ENCODE assay signal across 8 cellular contexts in the genomic region with DNA sequence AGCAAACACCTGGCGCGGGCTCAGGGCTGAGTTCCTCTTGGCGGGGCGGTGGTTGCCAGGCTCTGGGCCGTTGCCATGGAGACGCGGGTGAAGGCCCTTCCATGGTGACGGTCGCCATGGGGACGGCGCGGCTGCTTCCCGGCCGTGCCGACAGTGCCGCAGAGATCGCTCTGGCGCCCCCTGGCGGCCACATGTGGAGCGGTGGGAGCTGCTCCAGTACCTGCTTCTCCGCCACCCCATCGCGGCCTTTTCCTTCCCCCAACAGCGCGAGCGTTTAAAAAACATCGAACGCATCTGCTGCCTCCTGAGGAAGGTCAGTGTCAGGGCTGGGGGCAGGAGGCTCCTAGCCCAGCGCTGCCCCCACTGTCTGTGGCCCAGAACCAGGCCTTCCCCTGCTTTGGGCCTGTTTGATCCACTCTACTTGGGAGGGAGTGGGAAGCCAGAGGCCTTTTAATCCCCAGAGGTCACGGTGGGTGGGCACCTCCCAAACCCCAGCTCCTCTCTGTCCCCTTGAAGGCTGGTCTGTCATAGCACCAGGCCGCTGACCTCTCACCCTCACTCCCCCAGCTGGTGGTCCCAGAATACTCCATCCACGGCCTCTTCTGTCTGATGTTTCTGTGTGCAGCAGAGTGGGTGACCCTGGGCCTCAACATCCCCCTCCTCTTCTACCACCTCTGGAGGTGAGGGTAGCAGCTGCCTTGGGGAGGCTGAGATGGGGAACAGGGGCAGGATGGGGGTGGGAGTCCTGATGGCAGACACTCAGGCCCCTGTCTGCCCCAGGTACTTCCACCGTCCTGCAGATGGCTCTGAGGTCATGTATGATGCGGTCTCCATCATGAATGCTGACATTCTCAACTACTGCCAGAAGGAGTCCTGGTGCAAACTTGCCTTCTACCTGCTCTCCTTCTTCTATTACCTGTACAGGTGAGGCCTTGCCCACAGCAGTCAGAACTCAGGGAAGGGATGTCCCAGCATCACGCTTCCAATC. TPM values are rescaled to one million over a fixed set of nuclear protein-coding genes. Genes with fewer than 3 reads are reported as not detected.
DNase-seq lines count a peak whose midpoint lies in the region; ATAC-seq, FAIRE-seq and TF ChIP-seq lines count a peak whose summit lies in the region.

No MANE protein-coding gene starts in this region.

- H3K27ac ChIP-seq in effector memory CD4-positive, alpha-beta T cell (ENCODE audit: insufficient read depth, low read length, poor library complexity, severe bottlenecking), result peak overlapping the region; percentile 50
- no peak overlapping the region for H3K27ac ChIP-seq in mesenchymal stem cell (ENCODE audit: low read length, poor library complexity, severe bottlenecking)

- H3K4me3 Mint-ChIP-seq in Calu3 (ENCODE audit: low read depth, unreplicated experiment), result no peak overlapping the region

- H3K9me3 Mint-ChIP-seq in Calu3 (ENCODE audit: low read depth, unreplicated experiment), result no peaks in the 10 kb centered on the region

- H3K4me1 ChIP-seq in effector memory CD4-positive, alpha-beta T cell (ENCODE audit: control insufficient read depth, insufficient read depth, low read length, poor library complexity, severe bottlenecking), result peaks cover 22% of the 10 kb centered on the region
- peaks cover 41% of the 10 kb centered on the region for H3K4me1 ChIP-seq in mesenchymal stem cell (ENCODE audit: control insufficient read depth, insufficient read depth, low read depth, low read length)

- CTCF ChIA-PET in Calu3 (lab: Charles Lee), result interaction anchor here (0.6 to 1.1 kb wide), 5 partner anchors 9 to 586 kb away, joined by 3 to 6 read pairs (median 3); partner anchors contain the start of gene TMEM151A

- H2BK15ac ChIP-seq in mesenchymal stem cell (ENCODE audit: low read depth, poor library complexity, severe bottlenecking), result no peak overlapping the region

- no peak overlapping the region for H3K4me3 ChIP-seq in effector memory CD4-positive, alpha-beta T cell (ENCODE audit: insufficient read depth, low read depth, low read length, poor library complexity, severe bottlenecking)
- no peak overlapping the region for H3K4me3 ChIP-seq in mesenchymal stem cell (ENCODE audit: insufficient read depth in 1 of 2, low read depth in 1 of 2, low read length in 2 of 2)

- TF ChIP-seq CTCF in Calu3 (IDR thresholded peaks at IDR 0.05; ENCODE audit: unreplicated experiment), result peak; percentile 92

- no TSS peak for BruUV-seq in Calu3 (replicated peaks; lab: Mats Ljungman, UMichigan)

- H3K4me1 Mint-ChIP-seq in Calu3 (ENCODE audit: low read depth, unreplicated experiment), result peaks cover 15% of the 10 kb centered on the region

- H3K36me3 ChIP-seq in effector memory CD4-positive, alpha-beta T cell (ENCODE audit: control insufficient read depth, insufficient read depth, low read length), result no peaks in the 10 kb centered on the region
- peaks cover 36 to 48% of the 10 kb centered on the region in 2 experiments for H3K36me3 ChIP-seq in mesenchymal stem cell (ENCODE audit: control insufficient read depth in 1 of 2, insufficient read depth in 2 of 2, low read depth in 1 of 2, low read length in 2 of 2)

- H2AK5ac ChIP-seq in mesenchymal stem cell (ENCODE audit: low read length, severe bottlenecking), result no peak overlapping the region

- FAIRE-seq in HTR-8/SVneo (lab: Jason Lieb, UNC), result peak; percentile 99

- no peaks in the 10 kb centered on the region for H3K9me3 ChIP-seq in effector memory CD4-positive, alpha-beta T cell (ENCODE audit: control insufficient read depth, low read length)
- H3K9me3 ChIP-seq in mesenchymal stem cell (ENCODE audit: control insufficient read depth, low read length), result no peaks in the 10 kb centered on the region

- peak; percentile 99 for DNase-seq in Calu3
- peak; percentile 97 for DNase-seq in HTR-8/SVneo (ENCODE audit: insufficient read length, low spot score)
- peak; percentile 96 for DNase-seq in NK-92 treated with Interleukin-12 subunit alpha and Interleukin-12 subunit beta, amount 100 ng/mL, for 24 hours (lab: John Stamatoyannopoulos, UW)
- peak; percentile 99 for DNase-seq in activated CD8-positive, alpha-beta memory T cell treated with anti-CD3 and anti-CD28 coated beads for 24 hours
- peak; percentile 98 to 100 (median 100) for DNase-seq in effector memory CD4-positive, alpha-beta T cell
- peak; percentile 96 for DNase-seq in mesenchymal stem cell
- DNase-seq in stimulated activated CD8-positive, alpha-beta memory T cell treated with anti-CD3 and anti-CD28 coated beads, Interleukin-15, amount 100 ng/mL, for 4 hours (ENCODE audit: low read depth in 2 of 2), result peak; percentile 91 to 95

- peaks cover 27% of the 10 kb centered on the region for H3K79me1 ChIP-seq in mesenchymal stem cell (replicated peaks; ENCODE audit: low read length, poor library complexity, severe bottlenecking)

- H3K23ac ChIP-seq in mesenchymal stem cell (ENCODE audit: low read length in 2 of 2), result no peak overlapping the region

- H3K14ac ChIP-seq in mesenchymal stem cell (ENCODE audit: low read length in 2 of 2), result no peak overlapping the region

- no peak overlapping the region for H4K8ac ChIP-seq in mesenchymal stem cell (ENCODE audit: low read length)

- 13% methylated on average over 33 of the region's 35 CpGs for WGBS in mesenchymal stem cell

- no peak overlapping the region for H2BK120ac ChIP-seq in mesenchymal stem cell (ENCODE audit: low read depth, low read length)

- H3K27me3 ChIP-seq in effector memory CD4-positive, alpha-beta T cell (replicated peaks; ENCODE audit: control insufficient read depth, insufficient read depth, low read length, poor library complexity, severe bottlenecking), result no peaks in the 10 kb centered on the region
- peaks cover 7 to 13% of the 10 kb centered on the region in 2 experiments for H3K27me3 ChIP-seq in mesenchymal stem cell (ENCODE audit: control insufficient read depth in 1 of 2, insufficient read depth in 1 of 2, low read length in 2 of 2)

- H3K9ac ChIP-seq in mesenchymal stem cell (ENCODE audit: low read length), result peak overlapping the region; percentile 61

- peaks cover 47% of the 10 kb centered on the region for H3K36me3 Mint-ChIP-seq in Calu3 (ENCODE audit: insufficient read depth, unreplicated experiment)

- H4K91ac ChIP-seq in mesenchymal stem cell (ENCODE audit: low read length), result no peak overlapping the region

- ATAC-seq in GM21381 (IDR thresholded peaks at IDR 0.05; ENCODE audit: unreplicated experiment), result peak; percentile 78

- H3K27ac Mint-ChIP-seq in Calu3 (ENCODE audit: unreplicated experiment), result peak overlapping the region; percentile 60

- H2BK12ac ChIP-seq in mesenchymal stem cell (ENCODE audit: low read length in 2 of 2), result no peak overlapping the region

- H3K4ac ChIP-seq in mesenchymal stem cell (ENCODE audit: low read depth in 1 of 2, low read length in 2 of 2), result no peak overlapping the region

- peaks cover 29% of the 10 kb centered on the region for H3K27me3 Mint-ChIP-seq in Calu3 (ENCODE audit: unreplicated experiment)

- no peak overlapping the region for H2AFZ ChIP-seq in mesenchymal stem cell (ENCODE audit: low read depth, low read length)

- intact Hi-C loops in Calu3 (cut with micrococcal nuclease; ENCODE audit: unreplicated experiment), result no loop called here

- H3K18ac ChIP-seq in mesenchymal stem cell (ENCODE audit: low read depth in 1 of 2, low read length in 2 of 2), result no peak overlapping the region

- H3K4me2 ChIP-seq in mesenchymal stem cell (ENCODE audit: low read length, poor library complexity, severe bottlenecking), result no peak overlapping the region

- no peak overlapping the region for H2BK5ac ChIP-seq in mesenchymal stem cell (ENCODE audit: low read depth, low read length, poor library complexity, severe bottlenecking)

RNA-seq across cellular contexts. Expression of gene CNIH2, which starts 4.8 kb away (rescaled TPM):
- total RNA-seq in Calu3 (2022), result 2.9 and 3.5 TPM in 2 replicates
- 0.77 TPM for polyA plus RNA-seq in mesenchymal stem cell (2013, experiment 1 of 2)
- polyA plus RNA-seq in mesenchymal stem cell (2013, experiment 2 of 2), result 0.84 TPM

RNA-seq across cellular contexts. Expression of gene YIF1A, which starts 6.2 kb away (rescaled TPM):
- 98.8 and 106 TPM in 2 replicates for total RNA-seq in Calu3 (2022)
- 314 TPM for polyA plus RNA-seq in mesenchymal stem cell (2013, experiment 1 of 2)
- polyA plus RNA-seq in mesenchymal stem cell (2013, experiment 2 of 2), result 328 TPM

RNA-seq across cellular contexts. Expression of gene TMEM151A, which starts 8.9 kb away (rescaled TPM):
- total RNA-seq in Calu3 (2022), result 1.4 and 3.0 TPM in 2 replicates
- polyA plus RNA-seq in mesenchymal stem cell (2013, experiment 1 of 2), result 0.44 TPM
- 0.38 TPM for polyA plus RNA-seq in mesenchymal stem cell (2013, experiment 2 of 2)

RNA-seq across cellular contexts. Expression of gene RAB1B, which starts 14.3 kb away (rescaled TPM):
- total RNA-seq in Calu3 (2022), result 144 and 146 TPM in 2 replicates
- 157 TPM for polyA plus RNA-seq in mesenchymal stem cell (2013, experiment 1 of 2)
- polyA plus RNA-seq in mesenchymal stem cell (2013, experiment 2 of 2), result 154 TPM

RNA-seq across cellular contexts. Expression of gene KLC2, which starts 25.3 kb away (rescaled TPM):
- total RNA-seq in Calu3 (2022), result 41.7 and 46.7 TPM in 2 replicates
- polyA plus RNA-seq in mesenchymal stem cell (2013, experiment 1 of 2), result 22.6 TPM
- 23.2 TPM for polyA plus RNA-seq in mesenchymal stem cell (2013, experiment 2 of 2)
